ENCODE assay signal across 8 cellular contexts in the genomic region with DNA sequence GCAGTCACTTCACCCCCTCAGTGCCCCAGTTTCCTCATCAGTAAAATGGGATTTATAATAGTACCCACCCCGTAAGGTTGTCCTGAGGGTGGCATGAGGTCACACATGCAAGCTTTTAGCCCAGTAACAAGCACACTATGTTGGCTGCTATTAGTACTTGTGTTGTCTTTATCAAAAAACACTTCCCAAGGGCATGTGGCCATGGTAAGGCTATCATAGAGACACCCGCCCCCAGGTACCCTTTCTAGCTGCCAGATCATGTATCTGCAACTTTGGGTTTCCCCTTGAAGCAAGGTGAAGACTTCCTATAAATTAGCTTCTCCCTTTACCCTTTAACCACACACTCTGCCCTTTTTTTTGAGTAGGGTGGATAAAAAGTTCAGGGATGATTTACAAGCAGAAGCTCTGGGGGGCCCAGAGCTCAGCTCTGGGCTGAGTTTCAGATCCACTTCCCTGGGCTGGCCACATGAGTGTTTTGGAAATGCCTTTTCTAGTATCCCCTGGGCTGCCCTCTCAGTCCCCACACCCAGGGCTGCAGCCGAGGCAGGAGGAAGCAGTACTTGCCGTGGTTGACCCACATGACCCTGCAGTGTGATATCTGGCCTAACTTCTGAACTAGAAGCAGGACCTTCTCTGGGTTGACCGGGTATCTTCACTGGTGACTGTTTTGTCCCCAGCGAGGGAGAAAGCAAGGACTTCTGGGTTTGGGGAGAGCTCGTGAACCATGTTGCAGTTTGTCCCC. TPM values are rescaled to one million over a fixed set of nuclear protein-coding genes. Genes with fewer than 3 reads are reported as not detected.
A peak's percentile ranks its signal among the peaks of the same experiment; 100 is the strongest.
DNase-seq lines count a peak whose midpoint lies in the region; ATAC-seq and TF ChIP-seq lines count a peak whose summit lies in the region.

No MANE protein-coding gene starts in this region.

- H3K27me3 Mint-ChIP-seq in activated T-helper 2 cell treated with anti-CD3 and anti-CD28 coated beads, Interferon-gamma antibody, Interleukin-2, Interleukin-4, amounts not matched to agents 10 μg/mL and 5 μg/mL and 100 μg/mL, durations not matched to agents 14 hours and 24 hours and 36 hours (ENCODE audit: low read depth): no peaks in the 10 kb centered on the region

- intact Hi-C loops in activated T-helper 2 cell treated with anti-CD3 and anti-CD28 coated beads, Interferon-gamma antibody, Interleukin-2, Interleukin-4, amounts not matched to agents 10 μg/mL and 5 μg/mL and 100 μg/mL, durations not matched to agents 14 hours and 24 hours and 36 hours (cut with micrococcal nuclease): loop anchor here (2.0 to 5.0 kb wide), 2 partner anchors 18 to 49 kb away; no protein-coding TSS in a partner anchor

- no peaks in the 10 kb centered on the region for H3K9me3 ChIP-seq in upper lobe of left lung

- H3K27ac ChIP-seq in upper lobe of left lung: peak overlapping the region; percentile 41 to 88 (median 70)

- TF ChIP-seq EP300 in upper lobe of left lung (IDR thresholded peaks at IDR 0.05): no peak

- no peaks in the 10 kb centered on the region for H3K27me3 ChIP-seq in upper lobe of left lung

- H3K4me1 ChIP-seq in upper lobe of left lung: peaks cover 30 to 50% (median 43%) of the 10 kb centered on the region in 4 donors

- peak overlapping the region in 1 of 4 donors; percentile 93 for H3K4me3 ChIP-seq in upper lobe of left lung

- H3K36me3 ChIP-seq in upper lobe of left lung: peaks cover 0 to 25% (median 12%) of the 10 kb centered on the region in 4 donors

- peak in 1 of 2 donors; percentile 42 for ATAC-seq in upper lobe of left lung (ENCODE audit: low FRiP score in 2 of 2)

- no peak for TF ChIP-seq POLR2A in upper lobe of left lung (IDR thresholded peaks at IDR 0.05)

- H3K36me3 Mint-ChIP-seq in activated T-helper 2 cell treated with anti-CD3 and anti-CD28 coated beads, Interferon-gamma antibody, Interleukin-2, Interleukin-4, amounts not matched to agents 10 μg/mL and 5 μg/mL and 100 μg/mL, durations not matched to agents 14 hours and 24 hours and 36 hours (ENCODE audit: low read depth): peaks cover 56% of the 10 kb centered on the region

- peaks cover 53% of the 10 kb centered on the region for H3K4me1 Mint-ChIP-seq in activated T-helper 2 cell treated with anti-CD3 and anti-CD28 coated beads, Interferon-gamma antibody, Interleukin-2, Interleukin-4, amounts not matched to agents 10 μg/mL and 5 μg/mL and 100 μg/mL, durations not matched to agents 14 hours and 24 hours and 36 hours (ENCODE audit: low read depth)

- no peak for TF ChIP-seq CTCF in upper lobe of left lung (IDR thresholded peaks at IDR 0.05)

- peak overlapping the region; percentile 91 for H3K4me3 Mint-ChIP-seq in activated T-helper 2 cell treated with anti-CD3 and anti-CD28 coated beads, Interferon-gamma antibody, Interleukin-2, Interleukin-4, amounts not matched to agents 10 μg/mL and 5 μg/mL and 100 μg/mL, durations not matched to agents 14 hours and 24 hours and 36 hours (ENCODE audit: low read depth)

- no peaks in the 10 kb centered on the region for H3K9me3 Mint-ChIP-seq in activated T-helper 2 cell treated with anti-CD3 and anti-CD28 coated beads, Interferon-gamma antibody, Interleukin-2, Interleukin-4, amounts not matched to agents 10 μg/mL and 5 μg/mL and 100 μg/mL, durations not matched to agents 14 hours and 24 hours and 36 hours

- WGBS in upper lobe of left lung, 2 donors: 47 to 48% methylated on average over 3 to 7 of the region's 7 CpGs

- peak overlapping the region; percentile 87 for H3K27ac Mint-ChIP-seq in activated T-helper 2 cell treated with anti-CD3 and anti-CD28 coated beads, Interferon-gamma antibody, Interleukin-2, Interleukin-4, amounts not matched to agents 10 μg/mL and 5 μg/mL and 100 μg/mL, durations not matched to agents 14 hours and 24 hours and 36 hours

- DNase-seq in activated naive CD4-positive, alpha-beta T cell treated with Interleukin-2 at 50 U/mL for 16 hours: peak; percentile 57
- no peak for DNase-seq in activated naive CD4-positive, alpha-beta T cell (lab: John Stamatoyannopoulos, UW)
- DNase-seq in activated T-helper 2 cell treated with anti-CD3 and anti-CD28 coated beads, Interferon-gamma antibody, Interleukin-2, Interleukin-4, amounts not matched to agents 10 μg/mL and 5 μg/mL and 100 μg/mL, durations not matched to agents 14 hours and 24 hours and 36 hours (ENCODE audit: low spot score): no peak
- peak; percentile 15 for DNase-seq in left kidney (ENCODE audit: low read depth, low spot score)
- peak in 1 of 2 donors; percentile 66 for DNase-seq in upper lobe of left lung
- DNase-seq in NCI-H524 treated with DMSO at 0.1 percent for 48 hours (lab: John Stamatoyannopoulos, UW): no peak
- no peak for DNase-seq in NCI-H69 (lab: John Stamatoyannopoulos, UW)
- no peak for DNase-seq in COLO668 (lab: John Stamatoyannopoulos, UW; ENCODE audit: unreplicated experiment)

RNA-seq across cellular contexts. Expression of gene ZDHHC18, which starts 2.0 kb away (rescaled TPM):
- total RNA-seq in activated T-helper 2 cell treated with anti-CD3 and anti-CD28 coated beads, Interferon-gamma antibody, Interleukin-2, Interleukin-4, amounts not matched to agents 10 μg/mL and 5 μg/mL and 100 μg/mL, durations not matched to agents 14 hours and 24 hours and 36 hours: 62.7 and 64.3 TPM in 2 replicates
- total RNA-seq in upper lobe of left lung: 10 to 100 TPM; 18.9 to 35.9 (median 24.9) TPM

RNA-seq across cellular contexts. Expression of gene SFN, which starts 34.4 kb away (rescaled TPM):
- total RNA-seq in activated T-helper 2 cell treated with anti-CD3 and anti-CD28 coated beads, Interferon-gamma antibody, Interleukin-2, Interleukin-4, amounts not matched to agents 10 μg/mL and 5 μg/mL and 100 μg/mL, durations not matched to agents 14 hours and 24 hours and 36 hours: 0.32 and 0.62 TPM in 2 replicates
- 100 to 1,000 TPM in 2 of 6 donors, 10 to 100 TPM in 4; 21.0 to 129 (median 70.1) TPM for total RNA-seq in upper lobe of left lung

RNA-seq across cellular contexts. Expression of gene PIGV, which starts 40.8 kb away (rescaled TPM):
- 19.4 and 20.1 TPM in 2 replicates for total RNA-seq in activated T-helper 2 cell treated with anti-CD3 and anti-CD28 coated beads, Interferon-gamma antibody, Interleukin-2, Interleukin-4, amounts not matched to agents 10 μg/mL and 5 μg/mL and 100 μg/mL, durations not matched to agents 14 hours and 24 hours and 36 hours
- 10 to 100 TPM; 11.9 to 25.1 (median 17.5) TPM for total RNA-seq in upper lobe of left lung

Comparison
In these comparisons a context has a peak if more than half of its experiments do, and no peak if none do; other contexts are left out.
1. DNase-seq: peak in activated naive CD4-positive, alpha-beta T cell treated with Interleukin-2 at 50 U/mL for 16 hours (single experiment) and left kidney (single experiment); none in activated naive CD4-positive, alpha-beta T cell (0 of 4), activated T-helper 2 cell treated with anti-CD3 and anti-CD28 coated beads, Interferon-gamma antibody, Interleukin-2, Interleukin-4, amounts not matched to agents 10 μg/mL and 5 μg/mL and 100 μg/mL, durations not matched to agents 14 hours and 24 hours and 36 hours (single experiment), NCI-H524 treated with DMSO at 0.1 percent for 48 hours (single experiment), NCI-H69 (single experiment) and COLO668 (single experiment).
2. RNA of gene SFN, which starts 34.4 kb away (total RNA-seq): 21.0 to 129 TPM in upper lobe of left lung; 0.32 to 0.62 TPM in activated T-helper 2 cell treated with anti-CD3 and anti-CD28 coated beads, Interferon-gamma antibody, Interleukin-2, Interleukin-4, amounts not matched to agents 10 μg/mL and 5 μg/mL and 100 μg/mL, durations not matched to agents 14 hours and 24 hours and 36 hours; every median in the first group is over 10 times any median in the second.